ENCODE assay signal across 1 cellular context in genomic region chr19:28727835-28728159, GRCh38.
TF ChIP-seq lines count a peak whose summit lies in the region.

No MANE protein-coding gene starts in this region.

TF ChIP-seq in H1, 55 proteins besides CTCF, POLR2A, EP300 and RAD21:
- TF ChIP-seq EGR1 (IDR thresholded peaks at IDR 0.05; ENCODE audit: borderline replicate concordance, low read depth, low read length) = no peak
- TF ChIP-seq TEAD4 (IDR thresholded peaks at IDR 0.05; ENCODE audit: low read depth, low read length) = no peak
- no peak for TF ChIP-seq E2F6 (IDR thresholded peaks at IDR 0.05)
- no peak for TF ChIP-seq MAX (IDR thresholded peaks at IDR 0.05)
- no peak for TF ChIP-seq GABPA (IDR thresholded peaks at IDR 0.05; ENCODE audit: borderline replicate concordance, insufficient read depth, low read length)
- TF ChIP-seq SP1 (IDR thresholded peaks at IDR 0.05; ENCODE audit: low read depth, low read length) = no peak
- no peak for TF ChIP-seq TBP (IDR thresholded peaks at IDR 0.05; ENCODE audit: low read depth, low read length)
- TF ChIP-seq TAF1 (IDR thresholded peaks at IDR 0.05; ENCODE audit: low read depth, low read length) = no peak
- TF ChIP-seq SAP30 (IDR thresholded peaks at IDR 0.05; ENCODE audit: insufficient read depth, insufficient replicate concordance, low read length) = no peak
- TF ChIP-seq POU5F1 (IDR thresholded peaks at IDR 0.05; ENCODE audit: low read depth, low read length) = no peak
- no peak for TF ChIP-seq SIN3A (conservative IDR thresholded peaks at IDR 0.05 in 1 of 2, IDR thresholded peaks at IDR 0.05 in 1 of 2; ENCODE audit: low read depth in 1 of 2, low read length in 2 of 2)
- TF ChIP-seq CBX5 (IDR thresholded peaks at IDR 0.05; ENCODE audit: low read depth, low read length) = no peak
- TF ChIP-seq CREB1 (IDR thresholded peaks at IDR 0.05) = no peak
- no peak for TF ChIP-seq CHD1 (IDR thresholded peaks at IDR 0.05; ENCODE audit: low read depth, low read length)
- TF ChIP-seq CTBP2 (IDR thresholded peaks at IDR 0.05; ENCODE audit: borderline replicate concordance, insufficient read depth, insufficient read length, low read length) = no peak
- no peak for TF ChIP-seq GTF2F1 (IDR thresholded peaks at IDR 0.05; ENCODE audit: borderline replicate concordance, low read depth, low read length)
- TF ChIP-seq TCF12 (IDR thresholded peaks at IDR 0.05; ENCODE audit: low read depth, low read length) = no peak
- no peak for TF ChIP-seq SUZ12 (IDR thresholded peaks at IDR 0.05; ENCODE audit: low read length)
- no peak for TF ChIP-seq KDM1A (IDR thresholded peaks at IDR 0.05; ENCODE audit: borderline replicate concordance, low read length)
TF ChIP-seq in H1: peak in this region for 0.
